8 cellular contexts compared by ENCODE assay signal in the genomic region with DNA sequence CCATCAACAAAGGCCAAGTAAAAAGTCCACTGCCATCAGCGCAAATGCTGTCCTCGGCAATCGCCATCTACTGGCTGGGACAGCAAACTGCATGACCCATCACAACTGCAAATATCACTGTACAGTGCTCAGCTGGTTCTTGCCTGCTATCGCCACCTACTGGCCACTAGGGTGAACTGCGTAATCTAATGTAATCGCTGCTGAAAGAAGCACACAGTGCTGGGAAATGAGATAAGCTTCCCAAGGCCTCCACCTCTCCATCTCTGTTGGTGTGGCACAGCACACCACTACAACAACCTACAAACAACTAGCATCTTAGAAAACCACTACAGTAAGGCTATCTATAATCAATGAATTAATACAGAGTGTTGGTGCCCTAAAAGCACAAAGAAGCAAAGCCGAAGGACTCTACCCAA.
DNase-seq lines count a peak whose midpoint lies in the region; ATAC-seq and TF ChIP-seq lines count a peak whose summit lies in the region.

No MANE protein-coding gene starts in this region.

- intact Hi-C loops in activated CD4-positive, alpha-beta T cell treated with anti-CD3 and anti-CD28 coated beads for 36 hours (cut with DNase I, micrococcal nuclease), result loop anchor here (1.0 to 10.0 kb wide), 5 partner anchors 253 to 437 kb away; partner anchors contain the start of gene IL1RAPL2 (in 1 of the 2)

- H3K9me3 ChIP-seq in CD8-positive, alpha-beta memory T cell (ENCODE audit: low read length), result no peaks in the 10 kb centered on the region

- H3K4me3 ChIP-seq in CD8-positive, alpha-beta memory T cell (ENCODE audit: low read length), result no peak overlapping the region

- no peaks in the 10 kb centered on the region for H3K9me3 Mint-ChIP-seq in CD8-positive, alpha-beta memory T cell
- no peaks in the 10 kb centered on the region for H3K9me3 Mint-ChIP-seq in activated CD4-positive, alpha-beta T cell treated with anti-CD3 and anti-CD28 coated beads for 36 hours (ENCODE audit: low read depth)
- H3K9me3 Mint-ChIP-seq in mesothelial cell of epicardium, result peaks cover 52% of the 10 kb centered on the region

- H3K4me1 Mint-ChIP-seq in CD8-positive, alpha-beta memory T cell, result peaks cover 0 to 2% (median 1%) of the 10 kb centered on the region in 3 donors
- no peaks in the 10 kb centered on the region for H3K4me1 Mint-ChIP-seq in activated CD4-positive, alpha-beta T cell treated with anti-CD3 and anti-CD28 coated beads for 36 hours
- H3K4me1 Mint-ChIP-seq in mesothelial cell of epicardium, result no peaks in the 10 kb centered on the region

- H3K36me3 Mint-ChIP-seq in CD8-positive, alpha-beta memory T cell, result no peaks in the 10 kb centered on the region
- no peaks in the 10 kb centered on the region for H3K36me3 Mint-ChIP-seq in activated CD4-positive, alpha-beta T cell treated with anti-CD3 and anti-CD28 coated beads for 36 hours (ENCODE audit: low read depth)
- H3K36me3 Mint-ChIP-seq in mesothelial cell of epicardium, result peaks cover 2% of the 10 kb centered on the region

- POLR2A ChIA-PET in CD8-positive, alpha-beta memory T cell (lab: Charles Lee), result no interaction called here
- POLR2A ChIA-PET in activated CD4-positive, alpha-beta T cell treated with anti-CD3 and anti-CD28 coated beads for 36 hours (lab: Charles Lee), result no interaction called here

- H3K27ac ChIP-seq in CD8-positive, alpha-beta memory T cell (ENCODE audit: low read depth, low read length), result no peak overlapping the region

- CTCF ChIA-PET in CD8-positive, alpha-beta memory T cell (lab: Charles Lee), result interaction anchor here (1.3 kb wide), 1 partner anchor 13 kb away, joined by 3 read pairs; no protein-coding TSS in a partner anchor
- CTCF ChIA-PET in activated CD4-positive, alpha-beta T cell treated with anti-CD3 and anti-CD28 coated beads for 36 hours (lab: Charles Lee), result interaction anchor here (1.1 to 1.3 kb wide), 2 partner anchors 9 to 15 kb away, joined by 3 to 5 read pairs; no protein-coding TSS in a partner anchor

- peak; percentile 83 for TF ChIP-seq CTCF in mesothelial cell of epicardium (IDR thresholded peaks at IDR 0.05; ENCODE audit: unreplicated experiment)

- H3K27ac Mint-ChIP-seq in CD8-positive, alpha-beta memory T cell, result peak overlapping the region in 1 of 8 donors; percentile 61
- H3K27ac Mint-ChIP-seq in activated CD4-positive, alpha-beta T cell treated with anti-CD3 and anti-CD28 coated beads for 36 hours, result no peak overlapping the region
- H3K27ac Mint-ChIP-seq in mesothelial cell of epicardium, result no peak overlapping the region

- no peaks in the 10 kb centered on the region for H3K27me3 ChIP-seq in CD8-positive, alpha-beta memory T cell (ENCODE audit: insufficient read depth, low read length, poor library complexity, severe bottlenecking)

- no peaks in the 10 kb centered on the region for H3K4me1 ChIP-seq in CD8-positive, alpha-beta memory T cell (ENCODE audit: insufficient read depth, low read length)

- peaks cover 0 to 4% of the 10 kb centered on the region in 2 donors for H3K27me3 Mint-ChIP-seq in CD8-positive, alpha-beta memory T cell
- no peaks in the 10 kb centered on the region for H3K27me3 Mint-ChIP-seq in activated CD4-positive, alpha-beta T cell treated with anti-CD3 and anti-CD28 coated beads for 36 hours
- H3K27me3 Mint-ChIP-seq in mesothelial cell of epicardium (ENCODE audit: low read depth), result no peaks in the 10 kb centered on the region

- no peak overlapping the region for H3K4me3 Mint-ChIP-seq in CD8-positive, alpha-beta memory T cell
- no peak overlapping the region for H3K4me3 Mint-ChIP-seq in activated CD4-positive, alpha-beta T cell treated with anti-CD3 and anti-CD28 coated beads for 36 hours
- H3K4me3 Mint-ChIP-seq in mesothelial cell of epicardium, result no peak overlapping the region

- no peaks in the 10 kb centered on the region for H3K36me3 ChIP-seq in CD8-positive, alpha-beta memory T cell (ENCODE audit: insufficient read depth, low read length)

- peak; percentile 96 for ATAC-seq in GM19372 (IDR thresholded peaks at IDR 0.05; ENCODE audit: low read depth, unreplicated experiment)
- peak; percentile 98 for ATAC-seq in HG03378 (IDR thresholded peaks at IDR 0.05; ENCODE audit: unreplicated experiment)
- peak; percentile 86 for ATAC-seq in activated CD4-positive, alpha-beta T cell treated with anti-CD3 and anti-CD28 coated beads for 36 hours

- DNase-seq in CD8-positive, alpha-beta memory T cell, result peak in 4 of 5 donors; percentile 20 to 64 (median 56)
- DNase-seq in NCI-H446 (lab: John Stamatoyannopoulos, UW), result peak; percentile 55 to 84
- DNase-seq in activated CD4-positive, alpha-beta T cell treated with anti-CD3 and anti-CD28 coated beads for 36 hours, result peak; percentile 74
- peak; percentile 42 for DNase-seq in effector CD4-positive, alpha-beta T cell
- DNase-seq in mesothelial cell of epicardium (ENCODE audit: low spot score in 2 of 2, unreplicated experiment in 2 of 2), result peak in 1 of 2 experiments; percentile 48
- peak; percentile 12 to 26 for DNase-seq in stimulated activated CD8-positive, alpha-beta memory T cell treated with anti-CD3 and anti-CD28 coated beads, Interleukin-7, amount 100 ng/mL, for 4 hours (ENCODE audit: low read depth in 2 of 2)
